In genomic region chr4:140372607-140373327, GRCh38 we compare ENCODE assay signal across 8 cellular contexts. TPM values are rescaled to one million over a fixed set of nuclear protein-coding genes. Genes with fewer than 3 reads are reported as not detected.
DNase-seq lines count a peak whose midpoint lies in the region; ATAC-seq, FAIRE-seq and TF ChIP-seq lines count a peak whose summit lies in the region.

No MANE protein-coding gene starts in this region.

- H3K9ac ChIP-seq in OCI-LY3 (ENCODE audit: low read length): peak overlapping the region; percentile 68

- no peaks in the 10 kb centered on the region for H3K27me3 ChIP-seq in OCI-LY3 (ENCODE audit: low read depth, low read length)
- no peaks in the 10 kb centered on the region for H3K27me3 ChIP-seq in iPS DF 6.9 (ENCODE audit: control insufficient read depth, insufficient read depth, low read length)
- H3K27me3 ChIP-seq in small intestine (ENCODE audit: control insufficient read depth in 2 of 2, insufficient read depth in 2 of 2, low read length in 2 of 2): no peaks in the 10 kb centered on the region

- H3K4me1 ChIP-seq in OCI-LY3 (ENCODE audit: low read length) (peaks cover 13% of the 10 kb centered on the region), iPS DF 6.9 (ENCODE audit: control insufficient read depth, insufficient read depth, low read length) (no peaks in the 10 kb centered on the region; the same call in 1 of the 2 replicates), small intestine (ENCODE audit: control insufficient read depth in 2 of 2, insufficient read depth in 1 of 2, low read depth in 1 of 2, low read length in 1 of 2) (peaks cover 3% of the 10 kb centered on the region in 2 donors)

- no peaks in the 10 kb centered on the region for H3K9me3 Mint-ChIP-seq in activated naive CD8-positive, alpha-beta T cell treated with anti-CD3 and anti-CD28 coated beads, Interleukin-2, amount 10 ng/mL, durations not matched to agents 7 days and 5 days

- POLR2A ChIA-PET in activated naive CD8-positive, alpha-beta T cell treated with anti-CD3 and anti-CD28 coated beads, Interleukin-2, amount 10 ng/mL, durations not matched to agents 7 days and 5 days (lab: Charles Lee): interaction anchor here (1.2 to 1.8 kb wide), 2 partner anchors 151 to 816 kb away, joined by 3 to 14 read pairs; partner anchors contain the start of genes ELMOD2 and SETD7

- H3K27ac Mint-ChIP-seq in activated naive CD8-positive, alpha-beta T cell treated with anti-CD3 and anti-CD28 coated beads, Interleukin-2, amount 10 ng/mL, durations not matched to agents 7 days and 5 days: no peak overlapping the region

- H3K36me3 ChIP-seq in OCI-LY3 (replicated peaks; ENCODE audit: low read depth, low read length) (no peaks in the 10 kb centered on the region), iPS DF 6.9 (ENCODE audit: control insufficient read depth, insufficient read depth, low read length) (no peaks in the 10 kb centered on the region), small intestine (ENCODE audit: control insufficient read depth in 2 of 2, insufficient read depth in 2 of 2, low read length in 2 of 2) (no peaks in the 10 kb centered on the region)

- H3K4me3 ChIP-seq in OCI-LY3 (ENCODE audit: low read length) (peak overlapping the region; percentile 80), iPS DF 6.9 (ENCODE audit: low read length) (peak overlapping the region; percentile 50; the same call in 1 of the 2 replicates), small intestine (ENCODE audit: low read depth in 1 of 2, low read length in 2 of 2) (peak overlapping the region; percentile 33 to 60)

- H3K27ac ChIP-seq in OCI-LY3 (ENCODE audit: low read length): peak overlapping the region; percentile 16
- H3K27ac ChIP-seq in iPS DF 6.9 (ENCODE audit: low read length): no peak overlapping the region
- peak overlapping the region; percentile 76 to 81 for H3K27ac ChIP-seq in small intestine (ENCODE audit: low read depth in 1 of 2, low read length in 1 of 2)

- ATAC-seq in GM18870 (IDR thresholded peaks at IDR 0.05; ENCODE audit: unreplicated experiment) (peak; percentile 51), HG03045 (IDR thresholded peaks at IDR 0.05; ENCODE audit: unreplicated experiment) (peak; percentile 50)
- ATAC-seq in activated naive CD8-positive, alpha-beta T cell treated with anti-CD3 and anti-CD28 coated beads, Interleukin-2, amount 10 ng/mL, durations not matched to agents 7 days and 5 days (ENCODE audit: low read depth): peak; percentile 54

- DNase-seq in CD1c-positive myeloid dendritic cell (ENCODE audit: extremely low spot score) (peak; percentile 45), iPS DF 6.9 (ENCODE audit: low read depth, low spot score) (no peak), small intestine (peak; percentile 43), NCI-H2081 treated with DMSO at 0.1 percent for 48 hours (lab: John Stamatoyannopoulos, UW) (no peak)
- DNase-seq in activated naive CD8-positive, alpha-beta T cell treated with anti-CD3 and anti-CD28 coated beads, Interleukin-2, amount 10 ng/mL, durations not matched to agents 7 days and 5 days: no peak

- no CpG with 5 or more reads among the region's 22 CpGs for WGBS in iPS DF 6.9 (ENCODE audit: insufficient coverage, insufficient read length)
- 1 to 3% (median 1%) methylated on average over 22 of the region's 22 CpGs for WGBS in small intestine, 3 donors

- H3K79me2 ChIP-seq in OCI-LY3 (ENCODE audit: low read length): peaks cover 39% of the 10 kb centered on the region

- H3K9me3 ChIP-seq in OCI-LY3 (ENCODE audit: insufficient read depth, low read length) (no peaks in the 10 kb centered on the region), iPS DF 6.9 (ENCODE audit: control insufficient read depth, insufficient read depth, low read length) (no peaks in the 10 kb centered on the region), small intestine (ENCODE audit: control insufficient read depth, low read depth) (no peaks in the 10 kb centered on the region)

- H3K4me1 Mint-ChIP-seq in activated naive CD8-positive, alpha-beta T cell treated with anti-CD3 and anti-CD28 coated beads, Interleukin-2, amount 10 ng/mL, durations not matched to agents 7 days and 5 days: peaks cover 19% of the 10 kb centered on the region

- TF ChIP-seq CTCF in OCI-LY3 (IDR thresholded peaks at IDR 0.05; ENCODE audit: low read depth, low read length): peak; percentile 18

- H2AFZ ChIP-seq in OCI-LY3 (ENCODE audit: low read depth, low read length): peak overlapping the region; percentile 92

- no peaks in the 10 kb centered on the region for H3K27me3 Mint-ChIP-seq in activated naive CD8-positive, alpha-beta T cell treated with anti-CD3 and anti-CD28 coated beads, Interleukin-2, amount 10 ng/mL, durations not matched to agents 7 days and 5 days

- no peak for FAIRE-seq in small intestine (lab: Jason Lieb, UNC)

- no peak overlapping the region for H3K4me3 Mint-ChIP-seq in activated naive CD8-positive, alpha-beta T cell treated with anti-CD3 and anti-CD28 coated beads, Interleukin-2, amount 10 ng/mL, durations not matched to agents 7 days and 5 days

- peak overlapping the region; percentile 79 for H3K4me2 ChIP-seq in OCI-LY3 (ENCODE audit: low read length)

- peaks cover 8% of the 10 kb centered on the region; the same call in 1 of the 2 replicates for H4K20me1 ChIP-seq in OCI-LY3 (ENCODE audit: insufficient read depth, low read length)

- no peaks in the 10 kb centered on the region for H3K36me3 Mint-ChIP-seq in activated naive CD8-positive, alpha-beta T cell treated with anti-CD3 and anti-CD28 coated beads, Interleukin-2, amount 10 ng/mL, durations not matched to agents 7 days and 5 days

RNA-seq across cellular contexts. Expression of gene SCOC, which starts 0.7 kb away (rescaled TPM):
- total RNA-seq in activated naive CD8-positive, alpha-beta T cell treated with anti-CD3 and anti-CD28 coated beads, Interleukin-2, amount 10 ng/mL, durations not matched to agents 7 days and 5 days: 10 to 100 TPM; 24.0 to 26.5 TPM
- 10 to 100 TPM; 55.9 to 81.9 (median 62.9) TPM for polyA plus RNA-seq in small intestine

RNA-seq across cellular contexts. Expression of gene CLGN, which starts 54.7 kb away (rescaled TPM):
- total RNA-seq in activated naive CD8-positive, alpha-beta T cell treated with anti-CD3 and anti-CD28 coated beads, Interleukin-2, amount 10 ng/mL, durations not matched to agents 7 days and 5 days: not detected
- under 1 TPM in 1 of 3 donors, not detected in 2; 0.88 TPM for polyA plus RNA-seq in small intestine

Comparison
In these comparisons a context has a peak if more than half of its experiments do, and no peak if none do; other contexts are left out.
1. DNase-seq: peak in CD1c-positive myeloid dendritic cell (single experiment) and small intestine (single experiment); none in activated naive CD8-positive, alpha-beta T cell treated with anti-CD3 and anti-CD28 coated beads, Interleukin-2, amount 10 ng/mL, durations not matched to agents 7 days and 5 days (single experiment), iPS DF 6.9 (single experiment) and NCI-H2081 treated with DMSO at 0.1 percent for 48 hours (single experiment).
2. Peak in every context shown above with its lines, with median percentiles within 50 percentile points of each other: ATAC-seq and H3K4me3 ChIP-seq.